Comparison of ENCODE assay signal across 13 cellular contexts in genomic region chr13:20782116-20782708, GRCh38. TPM values are rescaled to one million over a fixed set of nuclear protein-coding genes. Genes with fewer than 3 reads are reported as not detected.
DNase-seq lines count a peak whose midpoint lies in the region; ATAC-seq and TF ChIP-seq lines count a peak whose summit lies in the region.
"Had no signal": no experiment of that assay in that cellular context is flagged by ENCODE, and none has a peak within 500 bp of the region (broad histone marks: within the 10 kb centered on the region; RNA-seq: fewer than 3 reads in every experiment).

No MANE protein-coding gene starts in this region.

- no peaks in the 10 kb centered on the region for H3K27me3 ChIP-seq in osteoblast (ENCODE audit: insufficient read depth, low read length)
- H3K27me3 ChIP-seq: BE2C had no signal

- no peak overlapping the region for H2AFZ ChIP-seq in osteoblast (ENCODE audit: low read length)

- ATAC-seq in GM18909 (IDR thresholded peaks at IDR 0.05; ENCODE audit: poor library complexity, unreplicated experiment) = peak; percentile 83
- peak; percentile 96 for ATAC-seq in HG02610 (IDR thresholded peaks at IDR 0.05; ENCODE audit: unreplicated experiment)
- peak; percentile 59 for ATAC-seq in HG03457 (IDR thresholded peaks at IDR 0.05; ENCODE audit: unreplicated experiment)
- ATAC-seq in HG03342 (IDR thresholded peaks at IDR 0.05; ENCODE audit: unreplicated experiment) = no peak

- H3K36me3 ChIP-seq in osteoblast (ENCODE audit: insufficient read depth, low read length) = peaks cover 12% of the 10 kb centered on the region

- DNase-seq in GM12865 (ENCODE audit: low read depth) (peak; percentile 64), osteoblast (ENCODE audit: insufficient read length, low spot score, missing footprints) (no peak), AML-193 (lab: John Stamatoyannopoulos, UW) (no peak), KBM-7 (no peak)
- DNase-seq: BE2C, cortex of kidney, immature natural killer cell, NCI-H446 treated with DMSO at 0.1 percent for 48 hours had no signal

- H3K9me3 ChIP-seq in osteoblast (ENCODE audit: low read depth, low read length) = no peaks in the 10 kb centered on the region
- H3K9me3 ChIP-seq: BE2C had no signal

- in situ Hi-C loops in KBM-7 (cut with MboI; ENCODE audit: low pct_unique_long_range_greater_than_20kb, low sequenced_read_pairs) = no loop called here

- H3K4me3 ChIP-seq in GM12865 (ENCODE audit: low read depth, low read length) = no peak overlapping the region
- H3K4me3 ChIP-seq in osteoblast (ENCODE audit: insufficient read depth, low read length) = no peak overlapping the region

- no peak overlapping the region for H3K27ac ChIP-seq in osteoblast (ENCODE audit: low read depth, low read length)
- H3K27ac ChIP-seq: HL-60 had no signal

- H3K79me2 ChIP-seq in osteoblast (ENCODE audit: insufficient read depth, low read length) = no peaks in the 10 kb centered on the region

- no peak overlapping the region for H3K4me2 ChIP-seq in osteoblast (ENCODE audit: insufficient read depth, low read length)

- H3K4me1 ChIP-seq in osteoblast (ENCODE audit: insufficient read depth, low read length) = no peaks in the 10 kb centered on the region
- H3K4me1 ChIP-seq: BE2C had no signal

- no peak for TF ChIP-seq CTCF in GM12865 (IDR thresholded peaks at IDR 0.05; ENCODE audit: insufficient read depth, low read depth, low read length, missing control alignments)
- no peak for TF ChIP-seq CTCF in osteoblast (IDR thresholded peaks at IDR 0.05; ENCODE audit: extremely low read depth, low read depth, low read length)

- no peaks in the 10 kb centered on the region for H4K20me1 ChIP-seq in osteoblast (ENCODE audit: insufficient read depth, low read length)

RNA-seq across cellular contexts. Expression of gene EEF1AKMT1, which starts 8.5 kb away (rescaled TPM):
- 7.6 and 8.3 TPM in 2 replicates for total RNA-seq in osteoblast
